31 cellular contexts compared by ENCODE assay signal in genomic region chr9:133224762-133225161, GRCh38. TPM values are rescaled to one million over a fixed set of nuclear protein-coding genes. Genes with fewer than 3 reads are reported as not detected.
"Had no signal": no experiment of that assay in that cellular context is flagged by ENCODE, and none has a peak within 500 bp of the region (broad histone marks: within the 10 kb centered on the region; RNA-seq: fewer than 3 reads in every experiment).

No MANE protein-coding gene starts in this region.

- H3K27ac ChIP-seq: epithelial cell of prostate, gastrocnemius medialis, left lung, neutrophil, parathyroid adenoma, right lobe of liver, testis, tibial artery had no signal

- H3K27me3 ChIP-seq: right lobe of liver, testis had no signal

- H3K9ac ChIP-seq: parathyroid adenoma had no signal

- ATAC-seq: esophagus mucosa; gastrocnemius medialis; left lung; natural killer cell; right lobe of liver; stimulated activated memory B cell treated with anti-CD40 and anti-IgM and Interleukin-4, amounts not matched to agents 10 μg/mL and 1 μg/mL and 100 μg/mL, for 72 hours; stimulated activated naive CD8-positive, alpha-beta T cell treated with anti-CD3 and anti-CD28 coated beads, Interleukin-15, Interleukin-2, amounts not matched to agents 100 U/mL and 50 U/mL, for 24 hours had no signal

- H3K4me3 ChIP-seq: dorsolateral prefrontal cortex, gastrocnemius medialis, left lung, lung, right lobe of liver, testis, tibial artery had no signal

- H3K36me3 Mint-ChIP-seq: memory B cell; natural killer cell; stimulated activated memory B cell treated with anti-CD40 and anti-IgM and Interleukin-4, amounts not matched to agents 10 μg/mL and 1 μg/mL and 100 μg/mL, for 72 hours; type B pancreatic cell had no signal

- H3K27ac Mint-ChIP-seq: endodermal cell; memory B cell; natural killer cell; progenitor cell of endocrine pancreas; stimulated activated memory B cell treated with anti-CD40 and anti-IgM and Interleukin-4, amounts not matched to agents 10 μg/mL and 1 μg/mL and 100 μg/mL, for 72 hours; type B pancreatic cell had no signal

- H3K4me1 ChIP-seq: gastrocnemius medialis, left lung, parathyroid adenoma, right lobe of liver, testis, tibial artery had no signal

- H3K4me1 Mint-ChIP-seq: memory B cell; natural killer cell; neural crest cell; stimulated activated memory B cell treated with anti-CD40 and anti-IgM and Interleukin-4, amounts not matched to agents 10 μg/mL and 1 μg/mL and 100 μg/mL, for 72 hours had no signal

- H3K4me3 Mint-ChIP-seq: endodermal cell; memory B cell; natural killer cell; neural crest cell; stimulated activated memory B cell treated with anti-CD40 and anti-IgM and Interleukin-4, amounts not matched to agents 10 μg/mL and 1 μg/mL and 100 μg/mL, for 72 hours; type B pancreatic cell had no signal

- H3K36me3 ChIP-seq: gastrocnemius medialis, left lung, neutrophil, right lobe of liver, tibial artery had no signal

- H3K9me3 ChIP-seq: gastrocnemius medialis, left lung, neutrophil, right lobe of liver, testis, tibial artery had no signal

- DNase-seq: effector CD8-positive, alpha-beta T cell; endodermal cell; foreskin fibroblast; gastrocnemius medialis; natural killer cell; stimulated activated CD4-positive, alpha-beta T cell treated with anti-CD3 and anti-CD28 coated beads, Interleukin-2, amount 100 ng/mL, for 24 hours; stimulated activated CD4-positive, alpha-beta T cell treated with anti-CD3 and anti-CD28 coated beads, Interleukin-4, amount 100 ng/mL, for 24 hours; stimulated activated naive CD8-positive, alpha-beta T cell treated with anti-CD3 and anti-CD28 coated beads, Interleukin-15, Interleukin-2, amounts not matched to agents 100 U/mL and 50 U/mL, for 24 hours; substantia nigra had no signal

- H3K9me3 Mint-ChIP-seq: endodermal cell; natural killer cell; stimulated activated memory B cell treated with anti-CD40 and anti-IgM and Interleukin-4, amounts not matched to agents 10 μg/mL and 1 μg/mL and 100 μg/mL, for 72 hours; type B pancreatic cell had no signal

RNA-seq across cellular contexts. Expression of gene OBP2B, which starts 15.7 kb away (rescaled TPM):
- total RNA-seq: cerebellum, dorsolateral prefrontal cortex, endodermal cell, esophagus mucosa, gastrocnemius medialis, glomerular endothelial cell, kidney, left lung, lung, mononuclear cell, natural killer cell, neural crest cell, osteoblast, progenitor cell of endocrine pancreas, right lobe of liver, skeletal muscle tissue, urinary bladder had no signal
- polyA plus RNA-seq: lung, urinary bladder had no signal

RNA-seq across cellular contexts. Expression of gene ABO, which starts 50.2 kb away (rescaled TPM):
- total RNA-seq: osteoblast had no signal
